8 cellular contexts compared by ENCODE assay signal in genomic region chrX:148380614-148381561, GRCh38.
A peak's percentile ranks its signal among the peaks of the same experiment; 100 is the strongest.
DNase-seq lines count a peak whose midpoint lies in the region; ATAC-seq and TF ChIP-seq lines count a peak whose summit lies in the region.

No MANE protein-coding gene starts in this region.

- peaks cover 14% of the 10 kb centered on the region for H3K4me1 Mint-ChIP-seq in T-helper 17 cell
- H3K4me1 Mint-ChIP-seq in stimulated activated naive B cell treated with anti-CD40 and anti-IgM and Interleukin-4, amounts not matched to agents 10 μg/mL and 1 μg/mL and 100 μg/mL, for 72 hours = peaks cover 9 to 12% of the 10 kb centered on the region in 2 donors

- no peak for TF ChIP-seq CTCF in epithelial cell of proximal tubule (conservative IDR thresholded peaks at IDR 0.05; ENCODE audit: low read depth, low read length)

- H3K9me3 Mint-ChIP-seq in stimulated activated naive B cell treated with anti-CD40 and anti-IgM and Interleukin-4, amounts not matched to agents 10 μg/mL and 1 μg/mL and 100 μg/mL, for 72 hours = peaks cover 1 to 4% of the 10 kb centered on the region in 2 donors

- no peak for TF ChIP-seq POLR2A in erythroblast (IDR thresholded peaks at IDR 0.05; ENCODE audit: low read length)

- ATAC-seq in GM19351 (IDR thresholded peaks at IDR 0.05; ENCODE audit: unreplicated experiment) (peak; percentile 92), HG03135 (IDR thresholded peaks at IDR 0.05; ENCODE audit: unreplicated experiment) (peak; percentile 98), T-helper 17 cell (peak; percentile 85), left colon (no peak)
- peak; percentile 95 for ATAC-seq in stimulated activated naive B cell treated with anti-CD40 and anti-IgM and Interleukin-4, amounts not matched to agents 10 μg/mL and 1 μg/mL and 100 μg/mL, for 72 hours (replicated peaks)

- no peaks in the 10 kb centered on the region for H3K9me3 ChIP-seq in T-helper 17 cell (ENCODE audit: control insufficient read depth, low read length, poor library complexity, severe bottlenecking)

- no peaks in the 10 kb centered on the region for H3K36me3 Mint-ChIP-seq in T-helper 17 cell (ENCODE audit: low read depth)
- no peaks in the 10 kb centered on the region for H3K36me3 Mint-ChIP-seq in stimulated activated naive B cell treated with anti-CD40 and anti-IgM and Interleukin-4, amounts not matched to agents 10 μg/mL and 1 μg/mL and 100 μg/mL, for 72 hours

- peak overlapping the region; percentile 81 for H3K4me3 Mint-ChIP-seq in T-helper 17 cell
- H3K4me3 Mint-ChIP-seq in stimulated activated naive B cell treated with anti-CD40 and anti-IgM and Interleukin-4, amounts not matched to agents 10 μg/mL and 1 μg/mL and 100 μg/mL, for 72 hours = peak overlapping the region; percentile 56 to 72

- H3K27me3 Mint-ChIP-seq in T-helper 17 cell = no peaks in the 10 kb centered on the region
- H3K27me3 Mint-ChIP-seq in stimulated activated naive B cell treated with anti-CD40 and anti-IgM and Interleukin-4, amounts not matched to agents 10 μg/mL and 1 μg/mL and 100 μg/mL, for 72 hours = no peaks in the 10 kb centered on the region

- in situ Hi-C loops in G401 (cut with HindIII; ENCODE audit: low sequenced_read_pairs) = no loop called here

- DNase-seq in T-helper 17 cell = peak in 1 of 3 donors; percentile 7
- DNase-seq in epithelial cell of proximal tubule (ENCODE audit: low read depth) = no peak
- peak; percentile 39 for DNase-seq in stimulated activated naive B cell treated with anti-CD40 and anti-IgM and Interleukin-4, amounts not matched to agents 10 μg/mL and 1 μg/mL and 100 μg/mL, for 72 hours
- DNase-seq in erythroblast (lab: John Stamatoyannopoulos, UW) = no peak
- no peak for DNase-seq in left colon
- no peak for DNase-seq in G401 (ENCODE audit: low spot score)

- intact Hi-C loops in left colon (cut with DNase I, micrococcal nuclease) = no loop called here

- H3K4me3 ChIP-seq in epithelial cell of proximal tubule (ENCODE audit: low read depth, low read length) = peak overlapping the region; percentile 16

- H3K27ac Mint-ChIP-seq in T-helper 17 cell = peak overlapping the region; percentile 87
- H3K27ac Mint-ChIP-seq in stimulated activated naive B cell treated with anti-CD40 and anti-IgM and Interleukin-4, amounts not matched to agents 10 μg/mL and 1 μg/mL and 100 μg/mL, for 72 hours = peak overlapping the region; percentile 85
